9 cellular contexts compared by ENCODE assay signal in the genomic region with DNA sequence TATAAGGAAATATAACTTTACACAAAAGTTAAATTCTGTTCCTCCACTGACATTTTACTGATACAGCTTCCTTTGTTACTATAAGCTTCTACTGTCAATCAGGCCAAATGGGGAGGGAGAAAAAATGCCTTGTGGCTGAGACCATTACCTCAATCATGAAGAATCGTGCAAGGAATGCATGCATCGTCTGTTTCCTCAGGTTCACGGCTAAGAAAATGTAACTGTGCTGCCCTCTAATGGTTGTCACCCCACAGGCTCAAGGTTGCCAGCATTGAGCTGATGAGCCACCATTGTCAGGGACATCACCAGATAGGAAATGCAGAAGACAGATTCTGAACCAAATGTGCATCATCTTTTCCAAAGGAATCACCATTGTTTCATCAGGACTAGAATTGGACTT.
DNase-seq lines count a peak whose midpoint lies in the region; ATAC-seq, FAIRE-seq and TF ChIP-seq lines count a peak whose summit lies in the region.
"Had no signal": no experiment of that assay in that cellular context is flagged by ENCODE, and none has a peak within 500 bp of the region (broad histone marks: within the 10 kb centered on the region; RNA-seq: fewer than 3 reads in every experiment).

No MANE protein-coding gene starts in this region.

- H3K9ac ChIP-seq in smooth muscle cell (ENCODE audit: low read depth), result no peak overlapping the region

- H3K36me3 ChIP-seq in smooth muscle cell (ENCODE audit: low read depth), result no peaks in the 10 kb centered on the region
- H3K36me3 ChIP-seq: tibial nerve had no signal

- H2AFZ ChIP-seq in smooth muscle cell (ENCODE audit: low read depth), result no peak overlapping the region

- H3K27ac ChIP-seq in smooth muscle cell (ENCODE audit: low read depth), result no peak overlapping the region
- H3K27ac ChIP-seq: tibial nerve had no signal

- TF ChIP-seq CTCF in D721Med (IDR thresholded peaks at IDR 0.05; ENCODE audit: insufficient read depth, missing control alignments) (peak; percentile 30), smooth muscle cell (IDR thresholded peaks at IDR 0.05; ENCODE audit: borderline replicate concordance, insufficient read depth, poor library complexity, severe bottlenecking) (peak; percentile 74)

- no peaks in the 10 kb centered on the region for H3K79me2 ChIP-seq in smooth muscle cell (ENCODE audit: low read depth)

- H3K4me2 ChIP-seq in smooth muscle cell, result no peak overlapping the region

- no peak overlapping the region for H3K4me3 ChIP-seq in smooth muscle cell
- H3K4me3 ChIP-seq: tibial nerve had no signal

- DNase-seq in D721Med (ENCODE audit: insufficient read length, low spot score), result no peak
- DNase-seq in HT1080 (ENCODE audit: low read depth), result peak; percentile 55
- peak; percentile 29 for DNase-seq in SHP77 treated with DMSO at 0.1 percent for 48 hours (lab: John Stamatoyannopoulos, UW)
- peak; percentile 83 for DNase-seq in glomerular visceral epithelial cell (ENCODE audit: extremely low spot score)
- DNase-seq in smooth muscle cell (lab: John Stamatoyannopoulos, UW; ENCODE audit: unreplicated experiment), result no peak
- DNase-seq in 8988T, result no peak
- no peak for DNase-seq in activated CD4-positive, alpha-beta T cell treated with anti-CD3 and anti-CD28 coated beads for 1 hour

- 0% methylated on average over 3 of the region's 3 CpGs for WGBS in smooth muscle cell (ENCODE audit: low lambda C conversion rate)

- H3F3A ChIP-seq in smooth muscle cell (ENCODE audit: low read depth), result no peaks in the 10 kb centered on the region

- no peaks in the 10 kb centered on the region for H3K9me3 ChIP-seq in smooth muscle cell (replicated peaks; ENCODE audit: low read depth)
- H3K9me3 ChIP-seq: tibial nerve had no signal

- peak; percentile 97 for FAIRE-seq in D721Med (lab: Jason Lieb, UNC)

- peaks cover 11% of the 10 kb centered on the region for H3K4me1 ChIP-seq in smooth muscle cell (ENCODE audit: low read depth)
- H3K4me1 ChIP-seq: tibial nerve had no signal

- no peaks in the 10 kb centered on the region for H3K27me3 ChIP-seq in smooth muscle cell (ENCODE audit: low read depth)
- H3K27me3 ChIP-seq: tibial nerve had no signal

- no peak for ATAC-seq in HG03025 (IDR thresholded peaks at IDR 0.05; ENCODE audit: low FRiP score, unreplicated experiment)

- H4K20me1 ChIP-seq in smooth muscle cell (ENCODE audit: low read depth), result no peaks in the 10 kb centered on the region

Comparison
In these comparisons a context has a peak if more than half of its experiments do, and no peak if none do; other contexts are left out.
1. DNase-seq: peak in HT1080 (single experiment), SHP77 treated with DMSO at 0.1 percent for 48 hours (single experiment) and glomerular visceral epithelial cell (single experiment); none in D721Med (single experiment), smooth muscle cell (single experiment), 8988T (single experiment) and activated CD4-positive, alpha-beta T cell treated with anti-CD3 and anti-CD28 coated beads for 1 hour (single experiment).